ENCODE assay signal across 10 cellular contexts in the genomic region with DNA sequence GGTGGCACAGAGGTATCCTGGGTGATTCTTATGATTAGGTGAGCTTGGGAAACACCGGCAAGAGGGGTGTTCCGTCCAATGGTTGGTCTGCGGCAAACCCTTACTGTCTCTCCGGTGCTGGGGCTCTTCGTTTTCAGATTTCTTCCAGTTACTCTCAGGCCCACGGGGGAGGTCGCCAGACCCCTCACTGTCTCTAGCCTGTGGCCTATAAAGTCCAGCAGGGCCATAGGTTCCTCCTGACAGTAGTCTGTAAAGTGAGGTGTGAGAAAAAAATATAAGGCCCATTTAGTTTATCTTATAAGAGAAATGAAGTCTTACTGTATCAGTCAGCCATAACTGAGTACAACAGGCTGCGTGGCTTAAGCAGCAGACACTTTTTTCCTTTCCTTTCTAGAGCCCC. TPM values are rescaled to one million over a fixed set of nuclear protein-coding genes. Genes with fewer than 3 reads are reported as not detected.
DNase-seq lines count a peak whose midpoint lies in the region; ATAC-seq and TF ChIP-seq lines count a peak whose summit lies in the region.
"Had no signal": no experiment of that assay in that cellular context is flagged by ENCODE, and none has a peak within 500 bp of the region (broad histone marks: within the 10 kb centered on the region; RNA-seq: fewer than 3 reads in every experiment).

No MANE protein-coding gene starts in this region.

- no peaks in the 10 kb centered on the region for H3K27me3 Mint-ChIP-seq in Caco-2 (ENCODE audit: insufficient read depth, unreplicated experiment)

- ATAC-seq in HG03521 (IDR thresholded peaks at IDR 0.05; ENCODE audit: unreplicated experiment) = no peak

- no peaks in the 10 kb centered on the region for H3K9me3 Mint-ChIP-seq in Caco-2 (ENCODE audit: unreplicated experiment)

- H3K27me3 ChIP-seq in Caco-2 (replicated peaks; ENCODE audit: control insufficient read depth, insufficient read depth, low read length) (no peaks in the 10 kb centered on the region), HUES64 (ENCODE audit: insufficient read depth, low read length) (peaks cover 62% of the 10 kb centered on the region), iPS DF 6.9 (ENCODE audit: control insufficient read depth, insufficient read depth, low read length) (peaks cover 17% of the 10 kb centered on the region; the same call in 1 of the 2 replicates), ovary (no peaks in the 10 kb centered on the region), Peyer's patch (peaks cover 0 to 5% of the 10 kb centered on the region in 2 donors)

- intact Hi-C loops in Caco-2 (cut with micrococcal nuclease; ENCODE audit: unreplicated experiment) (loop anchor here (2.0 kb wide), 2 partner anchors 19 to 37 kb away; no protein-coding TSS in a partner anchor), ovary (cut with DNase I) (no loop called here)

- 62% methylated on average over 8 of the region's 8 CpGs for WGBS in HUES64
- WGBS in iPS DF 6.9 (ENCODE audit: insufficient coverage, insufficient read length) = no CpG with 5 or more reads among the region's 8 CpGs
- WGBS in ovary, 3 donors = 83 to 90% (median 84%) methylated on average over 8 of the region's 8 CpGs

- H3K4me3 ChIP-seq in Caco-2 (ENCODE audit: low read depth, low read length) (no peak overlapping the region), HUES64 (ENCODE audit: low read length) (peak overlapping the region; percentile 55), iPS DF 6.9 (ENCODE audit: low read length) (peak overlapping the region; percentile 47; the same call in 1 of the 2 replicates), ovary (peak overlapping the region; percentile 43), Peyer's patch (no peak overlapping the region)

- POLR2A ChIA-PET in Caco-2 (lab: Charles Lee) = no interaction called here

- no peak for TF ChIP-seq EP300 in ovary (IDR thresholded peaks at IDR 0.05)

- CTCF ChIA-PET in Caco-2 (lab: Charles Lee) = no interaction called here

- peak overlapping the region; percentile 80 for H3K4me3 Mint-ChIP-seq in Caco-2 (ENCODE audit: unreplicated experiment)

- no peaks in the 10 kb centered on the region for H3K36me3 Mint-ChIP-seq in Caco-2 (ENCODE audit: insufficient read depth, unreplicated experiment)

- no peaks in the 10 kb centered on the region; the same call in 1 of the 2 replicates for H3K36me3 ChIP-seq in Caco-2 (ENCODE audit: control insufficient read depth, insufficient read depth, low read length)
- no peaks in the 10 kb centered on the region for H3K36me3 ChIP-seq in HUES64 (ENCODE audit: insufficient read depth, low read length)
- no peaks in the 10 kb centered on the region for H3K36me3 ChIP-seq in iPS DF 6.9 (ENCODE audit: control insufficient read depth, insufficient read depth, low read length)
- H3K36me3 ChIP-seq in ovary = no peaks in the 10 kb centered on the region
- H3K36me3 ChIP-seq in Peyer's patch = no peaks in the 10 kb centered on the region

- no peak for TF ChIP-seq CTCF in Caco-2 (IDR thresholded peaks at IDR 0.05; ENCODE audit: insufficient read depth in 1 of 2, low read depth in 1 of 2, low read length in 1 of 2, severe bottlenecking in 1 of 2, unreplicated experiment in 1 of 2)
- TF ChIP-seq CTCF in ovary (IDR thresholded peaks at IDR 0.05) = no peak
- no peak for TF ChIP-seq CTCF in Peyer's patch (IDR thresholded peaks at IDR 0.05)

- TF ChIP-seq POLR2A in ovary (IDR thresholded peaks at IDR 0.05) (no peak), Peyer's patch (IDR thresholded peaks at IDR 0.05) (no peak)

- peaks cover 12% of the 10 kb centered on the region for H3K4me1 ChIP-seq in Caco-2
- no peaks in the 10 kb centered on the region; the same call in 1 of the 2 replicates for H3K4me1 ChIP-seq in HUES64 (ENCODE audit: insufficient read depth, low read length)
- no peaks in the 10 kb centered on the region for H3K4me1 ChIP-seq in iPS DF 6.9 (ENCODE audit: control insufficient read depth, insufficient read depth, low read length)
- H3K4me1 ChIP-seq in ovary (ENCODE audit: insufficient read depth) = peaks cover 5% of the 10 kb centered on the region
- peaks cover 0 to 19% (median 5%) of the 10 kb centered on the region in 4 donors for H3K4me1 ChIP-seq in Peyer's patch

- no peak overlapping the region for H3K27ac ChIP-seq in HUES64 (ENCODE audit: low read depth, low read length)
- H3K27ac ChIP-seq in iPS DF 6.9 (ENCODE audit: low read length) = no peak overlapping the region
- H3K27ac ChIP-seq in ovary = no peak overlapping the region
- no peak overlapping the region for H3K27ac ChIP-seq in Peyer's patch

- no TSS peak for BruUV-seq in Caco-2 (replicated peaks; lab: Mats Ljungman, UMichigan)

- H3K9me3 ChIP-seq in Caco-2 (no peaks in the 10 kb centered on the region), HUES64 (ENCODE audit: insufficient read depth, low read depth, low read length) (0 out of 2 replicates have a peak, but pooled peaks cover 5% of the 10 kb centered on the region), iPS DF 6.9 (ENCODE audit: control insufficient read depth, insufficient read depth, low read length) (no peaks in the 10 kb centered on the region), ovary (no peaks in the 10 kb centered on the region), Peyer's patch (no peaks in the 10 kb centered on the region)

- H3K4me1 Mint-ChIP-seq in Caco-2 (ENCODE audit: low read depth, unreplicated experiment) = peaks cover 7% of the 10 kb centered on the region

- H3K27ac Mint-ChIP-seq in Caco-2 (ENCODE audit: unreplicated experiment) = no peak overlapping the region

- no peak for DNase-seq in Caco-2
- no peak for DNase-seq in iPS DF 6.9 (ENCODE audit: low read depth, low spot score)
- DNase-seq in ovary = no peak
- no peak for DNase-seq in Peyer's patch
- DNase-seq in SKM-1 (lab: John Stamatoyannopoulos, UW; ENCODE audit: unreplicated experiment) = no peak
- DNase-seq in NOMO-1 treated with dmso at 0.1 percent for 144 hours (lab: John Stamatoyannopoulos, UW; ENCODE audit: unreplicated experiment) = no peak
- DNase-seq: OCI-M1, T1000 had no signal

- no peak overlapping the region for H3K9ac ChIP-seq in HUES64 (ENCODE audit: low read depth, low read length)

RNA-seq across cellular contexts. Expression of a gene that starts 1.4 kb away (rescaled TPM):
- total RNA-seq in Caco-2 (2022) = 5.7 and 7.6 TPM in 2 replicates
- polyA plus RNA-seq in HUES64 (2013, experiment 1 of 2) = 1.8 TPM
- 1.5 TPM for polyA plus RNA-seq in HUES64 (2013, experiment 2 of 2)
- total RNA-seq in ovary = 1 to 10 TPM in 3 of 7 donors, under 1 TPM in 4; 0.48 to 2.0 (median 0.83) TPM
- polyA plus RNA-seq in ovary = under 1 TPM; 0.53 to 0.70 TPM
- 1 to 10 TPM in 2 of 4 donors, under 1 TPM in 2; 0.35 to 2.5 (median 1.5) TPM for total RNA-seq in Peyer's patch

Comparison
In these comparisons a context has a peak if more than half of its experiments do, and no peak if none do; other contexts are left out.
1. H3K4me3 ChIP-seq: peak in HUES64 (single experiment), iPS DF 6.9 (single experiment) and ovary (single experiment); none in Caco-2 (single experiment) and Peyer's patch (0 of 4).